ENCODE assay signal across 8 cellular contexts in genomic region chr11:559712-560304, GRCh38. TPM values are rescaled to one million over a fixed set of nuclear protein-coding genes. Genes with fewer than 3 reads are reported as not detected.
DNase-seq lines count a peak whose midpoint lies in the region; ATAC-seq and TF ChIP-seq lines count a peak whose summit lies in the region.

No MANE protein-coding gene starts in this region.

- H3K27ac ChIP-seq in Panc1 (ENCODE audit: low read length) (peak overlapping the region; percentile 88), trophoblast cell (ENCODE audit: low read depth, low read length) (peak overlapping the region; percentile 89)

- H4K8ac ChIP-seq in trophoblast cell (ENCODE audit: low read depth, low read length), result peak overlapping the region; percentile 97

- H3K23ac ChIP-seq in trophoblast cell (ENCODE audit: low read length), result no peak overlapping the region

- H3K18ac ChIP-seq in trophoblast cell (ENCODE audit: low read length), result peak overlapping the region; percentile 19

- no peaks in the 10 kb centered on the region for H3K9me3 ChIP-seq in Panc1 (ENCODE audit: control insufficient read depth, insufficient read depth, low read depth, low read length)
- peaks cover 6% of the 10 kb centered on the region for H3K9me3 ChIP-seq in trophoblast cell (ENCODE audit: insufficient read depth, low read depth, low read length)

- peak overlapping the region; percentile 94 for H4K12ac ChIP-seq in trophoblast cell (ENCODE audit: low read depth, low read length)

- in situ Hi-C loops in Panc1 (cut with HindIII; ENCODE audit: low pct_unique_long_range_greater_than_20kb, low sequenced_read_pairs), result no loop called here

- WGBS in trophoblast cell (ENCODE audit: extremely low coverage, insufficient coverage, insufficient read length), result no CpG with 5 or more reads among the region's 18 CpGs

- intact Hi-C loops in Panc1 (cut with micrococcal nuclease; ENCODE audit: unreplicated experiment), result loop anchor here (10.0 kb wide), 1 partner anchor 165 kb away; no protein-coding TSS in a partner anchor

- CTCF ChIA-PET in Panc1 (lab: Charles Lee), result interaction anchor here (0.6 to 0.7 kb wide), 2 partner anchors 136 to 164 kb away, joined by 3 to 8 read pairs; partner anchors contain the start of gene TMEM80

- H3K4me1 ChIP-seq in Panc1 (ENCODE audit: control insufficient read depth, insufficient read depth, low read length) (peaks cover 24% of the 10 kb centered on the region), trophoblast cell (ENCODE audit: control insufficient read depth in 1 of 2, insufficient read depth in 2 of 2, low read length in 2 of 2) (peaks cover 37 to 45% of the 10 kb centered on the region in 2 experiments)

- no TSS peak for BruUV-seq in Panc1 (replicated peaks; lab: Mats Ljungman, UMichigan)

- H2BK5ac ChIP-seq in trophoblast cell (ENCODE audit: low read depth, low read length, poor library complexity), result peak overlapping the region; percentile 86

- no peak overlapping the region for H3K9ac ChIP-seq in trophoblast cell (ENCODE audit: low read length)

- H2BK120ac ChIP-seq in trophoblast cell (ENCODE audit: insufficient read depth, low read length, poor library complexity), result peak overlapping the region; percentile 83

- H3K27me3 ChIP-seq in GM06990 (replicated peaks; ENCODE audit: control insufficient read depth, insufficient read depth, low read length), result peaks cover 2% of the 10 kb centered on the region
- H3K27me3 ChIP-seq in Panc1 (ENCODE audit: control insufficient read depth, insufficient read depth, low read length), result no peaks in the 10 kb centered on the region
- H3K27me3 ChIP-seq in trophoblast cell (ENCODE audit: insufficient read depth, low read length), result peaks cover 17% of the 10 kb centered on the region

- H3K36me3 ChIP-seq in GM06990 (ENCODE audit: control insufficient read depth, insufficient read depth, low read length) (peaks cover 2% of the 10 kb centered on the region; the same call in 1 of the 2 replicates), Panc1 (ENCODE audit: control insufficient read depth, insufficient read depth, low read length) (no peaks in the 10 kb centered on the region), trophoblast cell (ENCODE audit: control insufficient read depth in 1 of 2, insufficient read depth in 2 of 2, low read length in 2 of 2) (peaks cover 11 to 22% of the 10 kb centered on the region in 2 experiments)

- peak overlapping the region; percentile 4 for H2BK12ac ChIP-seq in trophoblast cell (ENCODE audit: low read length)

- peak overlapping the region; percentile 96 for H4K91ac ChIP-seq in trophoblast cell (ENCODE audit: low read depth, low read length)

- DNase-seq in GM06990 (ENCODE audit: extremely low read depth, insufficient read length) (no peak), Panc1 (ENCODE audit: low read depth, low spot score) (no peak), epithelial cell of proximal tubule (ENCODE audit: low read depth) (no peak), trophoblast cell (peak; percentile 54 to 70), NCI-H2081 (lab: John Stamatoyannopoulos, UW) (no peak), NCI-H510A (lab: John Stamatoyannopoulos, UW) (no peak), hypothalamus (lab: John Stamatoyannopoulos, UW) (no peak)

- peak overlapping the region; percentile 78 for H2AFZ ChIP-seq in trophoblast cell (ENCODE audit: insufficient read depth, low read length, poor library complexity)

- H3K4me2 ChIP-seq in trophoblast cell (ENCODE audit: low read length), result peak overlapping the region; percentile 61

- H3K4me3 ChIP-seq in GM06990 (replicated peaks; ENCODE audit: low read depth, low read length) (peak overlapping the region; percentile 70), Panc1 (ENCODE audit: low read depth in 2 of 2, low read length in 2 of 2) (peak overlapping the region; percentile 72 to 91), epithelial cell of proximal tubule (ENCODE audit: low read depth, low read length) (peak overlapping the region; percentile 61), trophoblast cell (ENCODE audit: low read depth, low read length) (peak overlapping the region; percentile 59)

- H2AK5ac ChIP-seq in trophoblast cell (ENCODE audit: low read length), result peak overlapping the region; percentile 12

- POLR2A ChIA-PET in Panc1 (lab: Charles Lee), result interaction anchor here (0.6 kb wide), 1 partner anchor 24 kb away, joined by 11 read pairs; no protein-coding TSS in a partner anchor

- peak overlapping the region; percentile 94 for H3K14ac ChIP-seq in trophoblast cell (ENCODE audit: low read length)

- peaks cover 33% of the 10 kb centered on the region for H3K79me1 ChIP-seq in trophoblast cell (ENCODE audit: low read length)

- TF ChIP-seq CTCF in GM06990 (IDR thresholded peaks at IDR 0.05; ENCODE audit: insufficient read depth, low read length, poor library complexity, severe bottlenecking), result no peak
- TF ChIP-seq CTCF in Panc1 (IDR thresholded peaks at IDR 0.05), result no peak
- no peak for TF ChIP-seq CTCF in epithelial cell of proximal tubule (conservative IDR thresholded peaks at IDR 0.05; ENCODE audit: low read depth, low read length)

- peak overlapping the region; percentile 9 for H3K4ac ChIP-seq in trophoblast cell (ENCODE audit: low read depth, low read length)

- ATAC-seq in Panc1 (no peak), HG02938 (IDR thresholded peaks at IDR 0.05; ENCODE audit: unreplicated experiment) (no peak)

- peaks cover 20% of the 10 kb centered on the region for H3K79me2 ChIP-seq in trophoblast cell (ENCODE audit: control insufficient read depth, insufficient read depth, low read length, poor library complexity)

RNA-seq across cellular contexts. Expression of gene LMNTD2, which starts 0.7 kb away (rescaled TPM):
- 21.8 TPM for total RNA-seq in Panc1 (2021; ENCODE audit: unreplicated experiment)
- 44.2 TPM for polyA plus RNA-seq in Panc1 (2012; ENCODE audit: insufficient read length)
- total RNA-seq in epithelial cell of proximal tubule, result 1.5 and 2.2 TPM in 2 replicates
- 2.2 and 2.6 TPM in 2 replicates for polyA plus RNA-seq in trophoblast cell (2013)

RNA-seq across cellular contexts. Expression of gene RASSF7, which starts 1.0 kb away (rescaled TPM):
- total RNA-seq in Panc1 (2021; ENCODE audit: unreplicated experiment) (81.8 TPM), epithelial cell of proximal tubule (106 and 154 TPM in 2 replicates)
- 144 TPM for polyA plus RNA-seq in Panc1 (2012; ENCODE audit: insufficient read length)
- polyA plus RNA-seq in trophoblast cell (2013), result 41.3 and 45.5 TPM in 2 replicates

RNA-seq across cellular contexts. Expression of gene PHRF1, which starts 16.5 kb away (rescaled TPM):
- total RNA-seq in Panc1 (2021; ENCODE audit: unreplicated experiment) (90.6 TPM), epithelial cell of proximal tubule (24.2 and 33.5 TPM in 2 replicates)
- polyA plus RNA-seq in Panc1 (2012; ENCODE audit: insufficient read length), result 83.1 TPM
- 23.6 and 23.8 TPM in 2 replicates for polyA plus RNA-seq in trophoblast cell (2013)

RNA-seq across cellular contexts. Expression of gene LRRC56, which starts 22.5 kb away (rescaled TPM):
- total RNA-seq in Panc1 (2021; ENCODE audit: unreplicated experiment), result 9.8 TPM
- 13.3 TPM for polyA plus RNA-seq in Panc1 (2012; ENCODE audit: insufficient read length)
- total RNA-seq in epithelial cell of proximal tubule, result 0.87 and 1.6 TPM in 2 replicates
- polyA plus RNA-seq in trophoblast cell (2013), result 0.22 and 0.40 TPM in 2 replicates

RNA-seq across cellular contexts. Expression of gene HRAS, which starts 24.4 kb away (rescaled TPM):
- 175 TPM for total RNA-seq in Panc1 (2021; ENCODE audit: unreplicated experiment)
- 310 TPM for polyA plus RNA-seq in Panc1 (2012; ENCODE audit: insufficient read length)
- total RNA-seq in epithelial cell of proximal tubule, result 63.2 and 128 TPM in 2 replicates
- polyA plus RNA-seq in trophoblast cell (2013), result 39.2 and 40.8 TPM in 2 replicates

Comparison
In these comparisons a context has a peak if more than half of its experiments do, and no peak if none do; other contexts are left out.
1. DNase-seq: peak in trophoblast cell (2 of 2); none in GM06990 (single experiment), Panc1 (single experiment), epithelial cell of proximal tubule (single experiment), NCI-H2081 (0 of 2), NCI-H510A (single experiment) and hypothalamus (0 of 51).
2. Peak in every context shown above with its lines, with median percentiles within 50 percentile points of each other: H3K4me3 ChIP-seq.